Comparison of ENCODE assay signal across 14 cellular contexts in genomic region chr1:15985611-15986272, GRCh38. TPM values are rescaled to one million over a fixed set of nuclear protein-coding genes. Genes with fewer than 3 reads are reported as not detected.
DNase-seq lines count a peak whose midpoint lies in the region; TF ChIP-seq lines count a peak whose summit lies in the region.
"Had no signal": no experiment of that assay in that cellular context is flagged by ENCODE, and none has a peak within 500 bp of the region (broad histone marks: within the 10 kb centered on the region; RNA-seq: fewer than 3 reads in every experiment).

No MANE protein-coding gene starts in this region.

- no peak for TF ChIP-seq CTCF in epithelial cell of proximal tubule (conservative IDR thresholded peaks at IDR 0.05; ENCODE audit: low read depth, low read length)

- peak; percentile 64 for DNase-seq in ELR (ENCODE audit: low read depth)
- peak; percentile 28 to 79 for DNase-seq in NOMO-1 (lab: John Stamatoyannopoulos, UW; ENCODE audit: unreplicated experiment in 2 of 2)
- DNase-seq in epithelial cell of proximal tubule (ENCODE audit: low read depth) = peak; percentile 56
- DNase-seq in SK-N-DZ (ENCODE audit: low spot score) = no peak
- no peak for DNase-seq in NCI-H1694 treated with DMSO at 0.1 percent for 48 hours (lab: John Stamatoyannopoulos, UW)
- DNase-seq in activated gamma-delta T cell treated with Interleukin-2 at 50 U/mL for 16 hours = no peak
- DNase-seq: CD4-positive, alpha-beta memory T cell; heart left ventricle; NCI-H526; SHP77 treated with DMSO at 0.1 percent for 48 hours had no signal

- no peak overlapping the region for H3K4me3 ChIP-seq in epithelial cell of proximal tubule (ENCODE audit: low read depth, low read length)
- H3K4me3 ChIP-seq: heart left ventricle, neural progenitor cell, skin epidermis, thoracic aorta had no signal

RNA-seq across cellular contexts. Expression of gene ZBTB17, which starts 9.8 kb away (rescaled TPM):
- total RNA-seq in epithelial cell of proximal tubule = 22.5 and 23.6 TPM in 2 replicates
- polyA plus RNA-seq in SK-N-DZ (2014; cell fraction: cytosol; rRNA removed) = 30.0 and 32.6 TPM in 2 replicates
- polyA plus RNA-seq in SK-N-DZ (2014; cell fraction: nucleus; rRNA removed) = 143 and 161 TPM in 2 replicates

RNA-seq across cellular contexts. Expression of gene SRARP, which starts 18.3 kb away (rescaled TPM):
- not detected in 2 replicates for total RNA-seq in epithelial cell of proximal tubule
- polyA plus RNA-seq in SK-N-DZ (2014; cell fraction: cytosol; rRNA removed) = not detected in 2 replicates
- polyA plus RNA-seq in SK-N-DZ (2014; cell fraction: nucleus; rRNA removed) = not detected in 2 replicates
- total RNA-seq: CD4-positive, alpha-beta memory T cell; liver; thoracic aorta had no signal
- polyA plus RNA-seq: CD4-positive, alpha-beta memory T cell had no signal

RNA-seq across cellular contexts. Expression of gene HSPB7, which starts 32.1 kb away (rescaled TPM):
- total RNA-seq in epithelial cell of proximal tubule = not detected in 2 replicates
- 0.06 and 0.25 TPM in 2 replicates for polyA plus RNA-seq in SK-N-DZ (2014; cell fraction: cytosol; rRNA removed)
- polyA plus RNA-seq in SK-N-DZ (2014; cell fraction: nucleus; rRNA removed) = 0.09 TPM in 1 of 2 replicates, not detected in the other
- total RNA-seq: CD4-positive, alpha-beta memory T cell had no signal
- polyA plus RNA-seq: CD4-positive, alpha-beta memory T cell had no signal

RNA-seq across cellular contexts. Expression of gene CLCNKA, which starts 36.1 kb away (rescaled TPM):
- 0.14 TPM in 1 of 2 replicates, not detected in the other for total RNA-seq in epithelial cell of proximal tubule
- not detected in 2 replicates for polyA plus RNA-seq in SK-N-DZ (2014; cell fraction: cytosol; rRNA removed)
- polyA plus RNA-seq in SK-N-DZ (2014; cell fraction: nucleus; rRNA removed) = not detected in 2 replicates
- total RNA-seq: CD4-positive, alpha-beta memory T cell; liver had no signal
- polyA plus RNA-seq: CD4-positive, alpha-beta memory T cell; liver had no signal

RNA-seq across cellular contexts. Expression of gene CLCNKB, which starts 57.8 kb away (rescaled TPM):
- 0.98 TPM in 1 of 2 replicates, not detected in the other for total RNA-seq in epithelial cell of proximal tubule
- polyA plus RNA-seq in SK-N-DZ (2014; cell fraction: cytosol; rRNA removed) = 0.65 TPM in 1 of 2 replicates, not detected in the other
- 0.12 TPM in 1 of 2 replicates, not detected in the other for polyA plus RNA-seq in SK-N-DZ (2014; cell fraction: nucleus; rRNA removed)
- total RNA-seq: CD4-positive, alpha-beta memory T cell; liver; thoracic aorta had no signal
- polyA plus RNA-seq: CD4-positive, alpha-beta memory T cell; liver had no signal

Comparison
In these comparisons a context has a peak if more than half of its experiments do, and no peak if none do; other contexts are left out.
1. DNase-seq: peak in ELR (single experiment), NOMO-1 (2 of 2) and epithelial cell of proximal tubule (single experiment); none in SK-N-DZ (single experiment), NCI-H1694 treated with DMSO at 0.1 percent for 48 hours (single experiment) and activated gamma-delta T cell treated with Interleukin-2 at 50 U/mL for 16 hours (single experiment).